24 cellular contexts compared by ENCODE assay signal in the genomic region with DNA sequence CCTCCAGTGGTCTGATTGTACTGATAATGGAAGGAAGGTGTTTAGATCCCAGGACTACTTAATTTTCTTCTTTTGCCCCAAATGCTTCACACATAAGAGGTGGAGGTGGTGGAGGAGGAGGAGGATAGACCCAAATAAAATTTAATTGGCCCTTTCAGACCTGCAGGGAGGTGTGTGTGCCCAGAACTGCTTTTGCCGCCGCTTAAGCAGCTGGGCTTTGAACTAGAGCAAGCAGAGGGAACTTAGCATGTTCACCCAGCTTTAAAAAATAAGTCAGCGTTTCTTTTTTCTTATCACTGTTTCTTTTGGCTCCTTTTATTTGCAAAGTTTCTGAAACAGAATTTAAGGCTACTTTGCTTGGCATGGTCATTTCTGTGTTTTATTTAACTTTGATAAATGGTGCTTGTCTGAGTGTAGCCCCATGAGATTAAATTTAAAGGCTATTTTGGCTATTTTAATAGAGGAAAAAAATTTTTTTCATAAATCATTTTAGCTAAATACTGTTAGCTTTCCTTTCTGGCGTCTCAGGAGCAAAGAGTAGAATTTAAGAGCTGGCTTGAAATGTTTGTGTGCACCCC. TPM values are rescaled to one million over a fixed set of nuclear protein-coding genes. Genes with fewer than 3 reads are reported as not detected.
DNase-seq lines count a peak whose midpoint lies in the region; ATAC-seq, FAIRE-seq and TF ChIP-seq lines count a peak whose summit lies in the region.
"Had no signal": no experiment of that assay in that cellular context is flagged by ENCODE, and none has a peak within 500 bp of the region (broad histone marks: within the 10 kb centered on the region; RNA-seq: fewer than 3 reads in every experiment).

No MANE protein-coding gene starts in this region.

- H3K27me3 ChIP-seq in adrenal gland (no peaks in the 10 kb centered on the region), smooth muscle cell (ENCODE audit: low read depth) (no peaks in the 10 kb centered on the region), upper lobe of right lung (no peaks in the 10 kb centered on the region)
- H3K27me3 ChIP-seq: right lobe of liver had no signal

- no peak overlapping the region for H3K27ac ChIP-seq in HEK293 (ENCODE audit: extremely low read depth, low read depth, low read length)
- H3K27ac ChIP-seq in adrenal gland, result peak overlapping the region; percentile 27 to 68 (median 53)
- peak overlapping the region in 1 of 2 donors; percentile 42 for H3K27ac ChIP-seq in kidney (ENCODE audit: low read depth in 2 of 2, low read length in 2 of 2)
- H3K27ac ChIP-seq in smooth muscle cell (ENCODE audit: low read depth), result peak overlapping the region; percentile 62
- no peak overlapping the region for H3K27ac ChIP-seq in upper lobe of right lung

- POLR2A ChIA-PET in HEK293 (lab: Yijun Ruan, JAX), result no interaction called here

- TF ChIP-seq POLR2A in adrenal gland (IDR thresholded peaks at IDR 0.05), result peak in 1 of 2 donors; percentile 39

- no peak for DNase-seq in adrenal gland
- no peak for DNase-seq in kidney
- no peak for DNase-seq in smooth muscle cell (lab: John Stamatoyannopoulos, UW; ENCODE audit: unreplicated experiment)
- DNase-seq in MV-4-11 (lab: John Stamatoyannopoulos, UW), result no peak
- no peak for DNase-seq in upper lobe of right lung
- no peak for DNase-seq in NCI-H526 treated with DMSO at 0.1 percent for 48 hours (lab: John Stamatoyannopoulos, UW)
- DNase-seq: activated CD4-positive, alpha-beta T cell treated with anti-CD3 and anti-CD28 coated beads for 1 hour; activated naive CD4-positive, alpha-beta T cell; activated T-cell treated with anti-CD3 and anti-CD28 coated beads, Interleukin-2, amount 50 U/mL, for 24 hours; AML-193; amniotic stem cell; H7; NCI-H1417 treated with DMSO at 0.1 percent for 48 hours; NCI-H510A; right lobe of liver; stimulated activated CD4-positive, alpha-beta T cell treated with anti-CD3 and anti-CD28 coated beads, Interleukin-15, amount 100 ng/mL, for 24 hours; T-helper 9 cell had no signal

- peak; percentile 30 for FAIRE-seq in kidney (lab: Jason Lieb, UNC)
- FAIRE-seq: RCC 7860 had no signal

- intact Hi-C loops in adrenal gland (cut with DNase I) (no loop called here), kidney (cut with DNase I) (no loop called here), upper lobe of right lung (cut with DNase I) (no loop called here)

- no peak for TF ChIP-seq CTCF in HEK293 (tag by site-specific recombination; IDR thresholded peaks at IDR 0.05)
- TF ChIP-seq CTCF in adrenal gland (IDR thresholded peaks at IDR 0.05), result no peak
- no peak for TF ChIP-seq CTCF in kidney (IDR thresholded peaks at IDR 0.05; ENCODE audit: borderline replicate concordance, extremely low read depth, insufficient read depth)
- TF ChIP-seq CTCF in smooth muscle cell (IDR thresholded peaks at IDR 0.05; ENCODE audit: borderline replicate concordance, insufficient read depth, poor library complexity, severe bottlenecking), result no peak
- no peak for TF ChIP-seq CTCF in upper lobe of right lung (IDR thresholded peaks at IDR 0.05)

- peaks cover 21% of the 10 kb centered on the region for H4K20me1 ChIP-seq in smooth muscle cell (ENCODE audit: low read depth)

- peaks cover 58% of the 10 kb centered on the region for H3K79me2 ChIP-seq in smooth muscle cell (ENCODE audit: low read depth)

- H3K4me2 ChIP-seq in smooth muscle cell, result no peak overlapping the region

- no peak for ATAC-seq in upper lobe of right lung
- ATAC-seq: right lobe of liver had no signal

- CTCF ChIA-PET in HEK293 (lab: Yijun Ruan, JAX), result no interaction called here

- H3F3A ChIP-seq in smooth muscle cell (ENCODE audit: low read depth), result peaks cover 7% of the 10 kb centered on the region

- WGBS in adrenal gland, 4 donors, result 23 to 30% (median 28%) methylated on average over 4 of the region's 4 CpGs
- WGBS in smooth muscle cell (ENCODE audit: low lambda C conversion rate), result 62% methylated on average over 4 of the region's 4 CpGs

- no peaks in the 10 kb centered on the region for H3K36me3 ChIP-seq in HEK293 (ENCODE audit: control insufficient read depth in 2 of 2, insufficient read depth in 1 of 2, low read length in 2 of 2)
- no peaks in the 10 kb centered on the region for H3K36me3 ChIP-seq in adrenal gland (replicated peaks in 1 of 2)
- peaks cover 0 to 8% of the 10 kb centered on the region in 2 donors for H3K36me3 ChIP-seq in kidney (ENCODE audit: control insufficient read depth in 1 of 2, insufficient read depth in 2 of 2, low read length in 2 of 2)
- H3K36me3 ChIP-seq in smooth muscle cell (ENCODE audit: low read depth), result no peaks in the 10 kb centered on the region
- H3K36me3 ChIP-seq in upper lobe of right lung, result no peaks in the 10 kb centered on the region

- H3K4me3 ChIP-seq in HEK293 (ENCODE audit: low read depth, low read length) (no peak overlapping the region), adrenal gland (no peak overlapping the region), kidney (ENCODE audit: low read length in 2 of 2) (no peak overlapping the region), smooth muscle cell (no peak overlapping the region), upper lobe of right lung (no peak overlapping the region)
- H3K4me3 ChIP-seq: right lobe of liver had no signal

- H3K9ac ChIP-seq in kidney (ENCODE audit: low read length in 2 of 2) (peak overlapping the region in 1 of 2 donors; percentile 14), smooth muscle cell (ENCODE audit: low read depth) (no peak overlapping the region)

- H3K9me3 ChIP-seq in HEK293 (ENCODE audit: control insufficient read depth, insufficient read depth, low read depth, low read length), result no peaks in the 10 kb centered on the region
- no peaks in the 10 kb centered on the region for H3K9me3 ChIP-seq in adrenal gland (replicated peaks in 1 of 3)
- H3K9me3 ChIP-seq in kidney (ENCODE audit: control insufficient read depth in 1 of 2, low read length in 2 of 2), result no peaks in the 10 kb centered on the region
- H3K9me3 ChIP-seq in smooth muscle cell (replicated peaks; ENCODE audit: low read depth), result no peaks in the 10 kb centered on the region
- H3K9me3 ChIP-seq in upper lobe of right lung, result no peaks in the 10 kb centered on the region
- H3K9me3 ChIP-seq: right lobe of liver had no signal

- no peak overlapping the region for H2AFZ ChIP-seq in smooth muscle cell (ENCODE audit: low read depth)

- H3K4me1 ChIP-seq in HEK293 (ENCODE audit: control insufficient read depth, insufficient read depth, low read length), result peaks cover 21% of the 10 kb centered on the region
- H3K4me1 ChIP-seq in adrenal gland (replicated peaks in 1 of 2), result peaks cover 24 to 38% of the 10 kb centered on the region in 2 donors
- peaks cover 33 to 44% of the 10 kb centered on the region in 2 donors for H3K4me1 ChIP-seq in kidney (ENCODE audit: control insufficient read depth in 1 of 2, insufficient read depth in 1 of 2, low read depth in 1 of 2, low read length in 2 of 2)
- peaks cover 13% of the 10 kb centered on the region for H3K4me1 ChIP-seq in smooth muscle cell (ENCODE audit: low read depth)
- peaks cover 46% of the 10 kb centered on the region for H3K4me1 ChIP-seq in upper lobe of right lung

TF ChIP-seq in HEK293, 187 proteins besides CTCF, POLR2A, EP300 and RAD21:
- no peak for TF ChIP-seq ZFHX2 (tag by site-specific recombination; conservative IDR thresholded peaks at IDR 0.05)
- TF ChIP-seq, protein P1, sequence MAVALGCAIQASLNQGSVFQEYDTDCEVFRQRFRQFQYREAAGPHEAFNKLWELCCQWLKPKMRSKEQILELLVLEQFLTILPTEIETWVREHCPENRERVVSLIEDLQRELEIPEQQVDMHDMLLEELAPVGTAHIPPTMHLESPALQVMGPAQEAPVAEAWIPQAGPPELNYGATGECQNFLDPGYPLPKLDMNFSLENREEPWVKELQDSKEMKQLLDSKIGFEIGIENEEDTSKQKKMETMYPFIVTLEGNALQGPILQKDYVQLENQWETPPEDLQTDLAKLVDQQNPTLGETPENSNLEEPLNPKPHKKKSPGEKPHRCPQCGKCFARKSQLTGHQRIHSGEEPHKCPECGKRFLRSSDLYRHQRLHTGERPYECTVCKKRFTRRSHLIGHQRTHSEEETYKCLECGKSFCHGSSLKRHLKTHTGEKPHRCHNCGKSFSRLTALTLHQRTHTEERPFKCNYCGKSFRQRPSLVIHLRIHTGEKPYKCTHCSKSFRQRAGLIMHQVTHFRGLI (tag by site-specific recombination; IDR thresholded peaks at IDR 0.05), result peak; percentile 30; the same call in 1 of the 2 replicates
- no peak for TF ChIP-seq ZBTB17 (tag by site-specific recombination; IDR thresholded peaks at IDR 0.05)
- peak; percentile 78 for TF ChIP-seq ZNF341 (tag by site-specific recombination; IDR thresholded peaks at IDR 0.05; ENCODE audit: low read depth)
TF ChIP-seq in HEK293: peak in this region for 2.

RNA-seq across cellular contexts. Expression of a gene that starts 43.2 kb away (rescaled TPM):
- total RNA-seq in adrenal gland, result under 1 TPM in 1 of 8 donors, not detected in 7; 0.27 TPM
- polyA plus RNA-seq in adrenal gland, result under 1 TPM in 1 of 3 donors, not detected in 2; 0.15 TPM
- not detected for total RNA-seq in kidney
- not detected for polyA plus RNA-seq in kidney (ENCODE audit: insufficient read depth, low read depth, low replicate concordance)
- total RNA-seq in smooth muscle cell, result not detected in 2 replicates
- polyA plus RNA-seq in smooth muscle cell, result 0.38 TPM in 1 of 2 replicates, not detected in the other
- total RNA-seq in upper lobe of right lung, result not detected
- total RNA-seq: H7, lung microvascular endothelial cell, M059J, osteocyte, right lobe of liver, subcutaneous adipose tissue had no signal
- polyA plus RNA-seq: esophagus had no signal

Comparison
In these comparisons a context has a peak if more than half of its experiments do, and no peak if none do; other contexts are left out.
1. H3K27ac ChIP-seq: peak in adrenal gland (5 of 5) and smooth muscle cell (single experiment); none in HEK293 (single experiment) and upper lobe of right lung (single experiment).